ENCODE assay signal across 17 cellular contexts in the genomic region with DNA sequence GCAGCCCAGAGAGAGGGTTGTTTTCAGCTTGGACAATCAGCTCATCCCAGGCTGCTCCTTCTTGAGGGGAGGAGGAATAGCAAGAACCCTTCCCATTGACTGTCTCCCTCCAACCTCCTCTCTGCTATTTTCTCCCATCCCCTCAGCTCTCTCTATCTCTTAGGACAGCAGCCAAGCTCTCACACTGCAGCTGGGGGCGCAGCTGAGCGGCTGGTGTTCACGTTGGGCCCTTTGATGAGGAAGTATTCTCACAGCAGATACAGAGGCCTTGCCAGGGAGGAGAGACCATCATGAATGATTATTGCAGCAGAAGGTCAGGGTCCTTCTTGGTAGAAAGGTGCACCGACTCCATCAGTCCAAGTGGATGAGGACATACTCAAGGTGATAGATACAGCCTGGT. TPM values are rescaled to one million over a fixed set of nuclear protein-coding genes. Genes with fewer than 3 reads are reported as not detected.
DNase-seq lines count a peak whose midpoint lies in the region; ATAC-seq, FAIRE-seq and TF ChIP-seq lines count a peak whose summit lies in the region.
"Had no signal": no experiment of that assay in that cellular context is flagged by ENCODE, and none has a peak within 500 bp of the region (broad histone marks: within the 10 kb centered on the region; RNA-seq: fewer than 3 reads in every experiment).

No MANE protein-coding gene starts in this region.

- no peak overlapping the region for H3K4me3 ChIP-seq in small intestine (ENCODE audit: low read depth in 1 of 2, low read length in 2 of 2)

- ATAC-seq in WTC11: peak; percentile 85
- no peak for ATAC-seq in HG03469 (IDR thresholded peaks at IDR 0.05; ENCODE audit: unreplicated experiment)

- no peaks in the 10 kb centered on the region for H3K9me3 ChIP-seq in small intestine (ENCODE audit: control insufficient read depth, low read depth)
- H3K9me3 ChIP-seq: SK-N-SH had no signal

- 15 to 28% (median 27%) methylated on average over 4 of the region's 4 CpGs for WGBS in small intestine, 3 donors

- POLR2A ChIA-PET in WTC11 (lab: Charles Lee): no interaction called here

- H3K27ac ChIP-seq in small intestine (ENCODE audit: low read depth in 1 of 2, low read length in 1 of 2): no peak overlapping the region
- H3K27ac ChIP-seq: KMS-11 had no signal

- H3K36me3 ChIP-seq in small intestine (ENCODE audit: control insufficient read depth in 2 of 2, insufficient read depth in 2 of 2, low read length in 2 of 2): no peaks in the 10 kb centered on the region

- H3K27ac Mint-ChIP-seq in WTC11: no peak overlapping the region
- no peak overlapping the region for H3K27ac Mint-ChIP-seq in type B pancreatic cell

- H3K4me3 Mint-ChIP-seq in WTC11 (no peak overlapping the region), type B pancreatic cell (no peak overlapping the region)

- CTCF ChIA-PET in WTC11 (lab: Charles Lee): interaction anchor here (0.7 to 1.9 kb wide), 13 partner anchors 9 to 231 kb away, joined by 3 to 11 read pairs (median 7); partner anchors contain the start of gene CADM1

- FAIRE-seq in small intestine (lab: Jason Lieb, UNC): no peak
- FAIRE-seq: endothelial cell of umbilical vein had no signal

- H3K36me3 Mint-ChIP-seq in WTC11 (no peaks in the 10 kb centered on the region), type B pancreatic cell (no peaks in the 10 kb centered on the region)

- peaks cover 0 to 3% of the 10 kb centered on the region in 2 donors for H3K27me3 ChIP-seq in small intestine (ENCODE audit: control insufficient read depth in 2 of 2, insufficient read depth in 2 of 2, low read length in 2 of 2)

- TF ChIP-seq CTCF in WTC11 (IDR thresholded peaks at IDR 0.05) (0 out of 2 replicates have a peak, but pooled peaks have one; percentile 23), type B pancreatic cell (conservative IDR thresholded peaks at IDR 0.05) (no peak)

- H3K9me3 Mint-ChIP-seq in WTC11 (no peaks in the 10 kb centered on the region), type B pancreatic cell (no peaks in the 10 kb centered on the region)

- DNase-seq in SIG-M5 treated with dmso at 0.1 percent for 504 hours (lab: John Stamatoyannopoulos, UW; ENCODE audit: unreplicated experiment) (peak; percentile 18), SIG-M5 (lab: John Stamatoyannopoulos, UW) (no peak), NAMALWA (ENCODE audit: low spot score) (peak; percentile 38), WTC11 (ENCODE audit: low spot score) (peak; percentile 60), small intestine (peak; percentile 25), D341Med (ENCODE audit: low spot score) (no peak), type B pancreatic cell (ENCODE audit: extremely low spot score, unreplicated experiment) (no peak)
- DNase-seq: activated CD4-positive, CD25-positive, alpha-beta regulatory T cell; activated naive CD4-positive, alpha-beta T cell treated with anti-CD3 and anti-CD28 coated beads, Interleukin-2, amount 50 U/mL, for 16 hours; COR-L47; left cardiac atrium; NCI-H1930; NCI-H748 treated with DMSO at 0.1 percent for 48 hours; SK-N-SH had no signal

- peaks cover 38% of the 10 kb centered on the region for H3K4me1 Mint-ChIP-seq in WTC11
- H3K4me1 Mint-ChIP-seq in type B pancreatic cell (ENCODE audit: unreplicated experiment): peaks cover 15% of the 10 kb centered on the region

- H3K27me3 Mint-ChIP-seq in WTC11 (ENCODE audit: low read depth): peaks cover 10% of the 10 kb centered on the region
- H3K27me3 Mint-ChIP-seq in type B pancreatic cell: peaks cover 24% of the 10 kb centered on the region

- no peaks in the 10 kb centered on the region for H3K4me1 ChIP-seq in small intestine (ENCODE audit: control insufficient read depth in 2 of 2, insufficient read depth in 1 of 2, low read depth in 1 of 2, low read length in 1 of 2)

TF ChIP-seq in WTC11, 78 proteins besides CTCF, POLR2A, EP300 and RAD21:
- TF ChIP-seq TP53 (CRISPR knock-in tag; IDR thresholded peaks at IDR 0.05) (no peak), MLX (CRISPR knock-in tag; IDR thresholded peaks at IDR 0.05) (no peak)

RNA-seq across cellular contexts. Expression of gene CADM1, which starts 26.5 kb away (rescaled TPM):
- 26.8 to 27.3 TPM (median 27.0 TPM) in 3 replicates for total RNA-seq in WTC11 (2021)
- polyA plus RNA-seq in small intestine: 1 to 10 TPM; 2.2 to 8.5 (median 3.1) TPM
- total RNA-seq in type B pancreatic cell (ENCODE audit: low replicate concordance): 102 and 150 TPM in 2 replicates

Comparison
In these comparisons a context has a peak if more than half of its experiments do, and no peak if none do; other contexts are left out.
1. DNase-seq: peak in SIG-M5 treated with dmso at 0.1 percent for 504 hours (single experiment), NAMALWA (single experiment), WTC11 (single experiment) and small intestine (single experiment); none in SIG-M5 (single experiment), D341Med (single experiment) and type B pancreatic cell (single experiment).